12 cellular contexts compared by ENCODE assay signal in the genomic region with DNA sequence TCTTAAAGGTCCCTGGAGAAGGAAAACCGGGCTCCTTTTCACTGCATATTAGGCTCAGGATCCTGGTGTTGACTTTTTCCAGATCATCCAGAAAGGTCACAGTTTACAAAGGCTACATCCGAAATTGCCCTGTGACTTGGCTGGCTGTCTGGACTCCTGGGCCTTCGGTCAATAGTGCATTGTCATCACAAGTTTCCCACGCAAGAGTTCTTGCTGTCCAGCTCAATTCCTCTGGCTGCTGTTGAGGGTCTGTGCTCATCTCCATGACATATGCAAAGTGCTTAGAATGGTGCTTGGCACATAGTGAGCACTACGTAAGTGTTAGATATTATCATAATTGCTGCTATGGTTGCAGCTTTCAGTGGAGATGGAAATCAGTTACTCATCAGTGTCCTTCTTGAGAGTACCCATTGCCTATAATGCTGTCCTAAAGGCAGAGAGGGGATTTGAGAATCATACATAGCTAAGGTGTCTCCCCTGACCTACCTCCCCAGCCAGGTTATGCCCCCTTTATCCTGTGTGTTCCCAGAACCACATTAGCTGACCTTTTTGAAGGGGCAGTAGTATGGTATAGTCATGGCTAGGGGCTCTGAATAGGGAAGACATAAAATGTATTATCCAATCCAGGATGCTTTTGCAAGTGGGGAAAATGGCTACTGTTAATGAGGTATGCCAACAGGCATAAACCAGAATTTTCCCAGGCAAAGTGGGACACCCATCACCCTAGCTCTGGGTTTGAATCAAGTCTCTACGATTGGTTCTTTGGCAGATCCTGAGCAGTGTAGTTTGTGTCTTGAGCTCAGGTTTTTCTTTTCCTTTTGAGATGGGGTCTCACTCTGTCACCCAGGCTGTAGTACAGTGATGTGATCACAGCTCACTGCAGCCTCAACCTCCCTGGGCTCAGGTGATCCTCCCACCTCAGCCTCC.
DNase-seq lines count a peak whose midpoint lies in the region; ATAC-seq, FAIRE-seq and TF ChIP-seq lines count a peak whose summit lies in the region.
"Had no signal": no experiment of that assay in that cellular context is flagged by ENCODE, and none has a peak within 500 bp of the region (broad histone marks: within the 10 kb centered on the region; RNA-seq: fewer than 3 reads in every experiment).

No MANE protein-coding gene starts in this region.

- H3K27me3 ChIP-seq in Loucy (ENCODE audit: insufficient read depth, low read length, poor library complexity, severe bottlenecking) (no peaks in the 10 kb centered on the region), K562 (ENCODE audit: control insufficient read depth in 2 of 2, insufficient read depth in 2 of 2, low read length in 2 of 2) (no peaks in the 10 kb centered on the region)
- H3K27me3 ChIP-seq: vagina had no signal

- intact Hi-C loops in K562 (cut with micrococcal nuclease), result no loop called here
- intact Hi-C loops in sciatic nerve (cut with DNase I), result no loop called here

- H3K4me2 ChIP-seq in Loucy (ENCODE audit: low read depth, low read length, poor library complexity, severe bottlenecking) (no peak overlapping the region), K562 (ENCODE audit: insufficient read depth, low read length) (no peak overlapping the region; the same call in 1 of the 2 replicates)

- 31% methylated on average over 6 of the region's 6 CpGs for WGBS in K562 (ENCODE audit: insufficient coverage, low coverage, missing lambda C conversion rate)

- H3K4me1 ChIP-seq in Loucy (ENCODE audit: insufficient read depth, low read length, poor library complexity, severe bottlenecking), result peaks cover 46% of the 10 kb centered on the region
- peaks cover 0 to 7% of the 10 kb centered on the region in 2 experiments; a peak in 4 of 5 replicates for H3K4me1 ChIP-seq in K562 (replicated peaks in 1 of 2; ENCODE audit: control insufficient read depth in 2 of 2, insufficient read depth in 2 of 2, low read length in 2 of 2)
- H3K4me1 ChIP-seq: vagina had no signal

- peak; percentile 59 for DNase-seq in activated CD8-positive, alpha-beta memory T cell treated with anti-CD3 and anti-CD28 coated beads for 24 hours
- no peak for DNase-seq in activated CD8-positive, alpha-beta memory T cell treated with anti-CD3 and anti-CD28 coated beads, Interleukin-2, amount 50 U/mL, for 4 hours
- DNase-seq in K562 (ENCODE audit: extremely low read depth in 1 of 4, low spot score in 3 of 4) (peak in 1 of 4 experiments; percentile 12), sciatic nerve (ENCODE audit: low spot score) (no peak), NCI-H2196 treated with DMSO at 0.1 percent for 48 hours (lab: John Stamatoyannopoulos, UW; ENCODE audit: unreplicated experiment) (no peak)
- no peak for DNase-seq in stimulated activated CD4-positive, alpha-beta T cell treated with anti-CD3 and anti-CD28 coated beads, Interleukin-1b, Interleukin-23, amount 100 ng/mL, for 48 hours
- DNase-seq: KBM-7, NCI-H2029, SW 1271 had no signal

- FAIRE-seq in K562 (lab: Jason Lieb, UNC), result no peak

- no peak for TF ChIP-seq CTCF in Loucy (conservative IDR thresholded peaks at IDR 0.05; ENCODE audit: low read length)
- TF ChIP-seq CTCF in K562 (IDR thresholded peaks at IDR 0.05 in 2 of 3, conservative IDR thresholded peaks at IDR 0.05 in 1 of 3; ENCODE audit: insufficient read depth in 2 of 3, low read depth in 1 of 3, low read length in 3 of 3), result no peak

- in situ Hi-C loops in K562 (cut with MboI), result no loop called here

- H4K20me1 ChIP-seq in Loucy (ENCODE audit: insufficient read depth, low read length, poor library complexity, severe bottlenecking) (no peaks in the 10 kb centered on the region), K562 (replicated peaks; ENCODE audit: control insufficient read depth, insufficient read depth, low read length) (no peaks in the 10 kb centered on the region)

- peak; percentile 24; the same call in 1 of the 3 replicates for ATAC-seq in K562
- ATAC-seq in sciatic nerve, result peak; percentile 69
- no peak for ATAC-seq in GM21723 (IDR thresholded peaks at IDR 0.05; ENCODE audit: unreplicated experiment)

- TF ChIP-seq POLR2A in K562 (conservative IDR thresholded peaks at IDR 0.05), result no peak

- no peaks in the 10 kb centered on the region for H3F3A ChIP-seq in Loucy (ENCODE audit: low read depth)

- no TSS peak for BruUV-seq in K562 (replicated peaks; lab: Mats Ljungman, UMichigan)

- H3K36me3 ChIP-seq in Loucy (ENCODE audit: insufficient read depth, low read length), result no peaks in the 10 kb centered on the region
- no peaks in the 10 kb centered on the region for H3K36me3 ChIP-seq in K562 (ENCODE audit: control insufficient read depth, insufficient read depth, low read length)
- H3K36me3 ChIP-seq: vagina had no signal

- no peaks in the 10 kb centered on the region for H3K9me1 ChIP-seq in K562 (ENCODE audit: control insufficient read depth, insufficient read depth, low read length)

- no peaks in the 10 kb centered on the region for H3K9me3 ChIP-seq in Loucy (ENCODE audit: insufficient read depth, low read depth, low read length)
- no peaks in the 10 kb centered on the region for H3K9me3 ChIP-seq in K562 (replicated peaks; ENCODE audit: control insufficient read depth, insufficient read depth, low read depth, low read length)
- H3K9me3 ChIP-seq: vagina had no signal

- TF ChIP-seq EP300 in K562 (IDR thresholded peaks at IDR 0.05; ENCODE audit: low read length), result no peak

- no peak for TF ChIP-seq RAD21 in K562 (CRISPR knock-in tag; conservative IDR thresholded peaks at IDR 0.05 in 1 of 2, IDR thresholded peaks at IDR 0.05 in 1 of 2)

- H3K4me3 ChIP-seq in Loucy (ENCODE audit: low read length, poor library complexity, severe bottlenecking) (no peak overlapping the region), K562 (no peak overlapping the region)

- no peak overlapping the region for H2AFZ ChIP-seq in Loucy (ENCODE audit: low read length)
- H2AFZ ChIP-seq in K562 (ENCODE audit: low read depth, low read length), result no peak overlapping the region

- CTCF ChIA-PET in K562 (lab: Yijun Ruan, JAX; ENCODE audit: low intra/inter-chr PET ratio), result no interaction called here

- no peak overlapping the region for H3K27ac ChIP-seq in K562 (ENCODE audit: extremely low read depth, low read depth, low read length)

- H3K9ac ChIP-seq in Loucy (ENCODE audit: low read depth, low read length, poor library complexity, severe bottlenecking) (peak overlapping the region; percentile 50), K562 (ENCODE audit: insufficient read depth in 1 of 2, low read depth in 2 of 2, low read length in 2 of 2) (no peak overlapping the region)

- no peaks in the 10 kb centered on the region for H3K9me2 ChIP-seq in Loucy (replicated peaks; ENCODE audit: low read depth, low read length)

- H3K79me2 ChIP-seq in Loucy (ENCODE audit: insufficient read depth, low read length) (no peaks in the 10 kb centered on the region), K562 (ENCODE audit: control insufficient read depth, insufficient read depth, low read length) (no peaks in the 10 kb centered on the region)

- POLR2A ChIA-PET in K562 (lab: Yijun Ruan, JAX), result interaction anchor here (1.1 kb wide), 1 partner anchor 136 kb away, joined by 3 read pairs; no protein-coding TSS in a partner anchor

TF ChIP-seq in K562, 482 proteins besides CTCF, POLR2A, EP300 and RAD21 (continues in another document):
- no peak for TF ChIP-seq HCFC1 (IDR thresholded peaks at IDR 0.05; ENCODE audit: low read depth, low read length)
- no peak for TF ChIP-seq FOXM1 (IDR thresholded peaks at IDR 0.05; ENCODE audit: low read depth)
- TF ChIP-seq FOXM1 (CRISPR knock-in tag; IDR thresholded peaks at IDR 0.05; ENCODE audit: low read depth), result no peak
- no peak for TF ChIP-seq GATAD2A (IDR thresholded peaks at IDR 0.05)
- no peak for TF ChIP-seq MXI1 (IDR thresholded peaks at IDR 0.05; ENCODE audit: low read depth, low read length)
- no peak for TF ChIP-seq FUS (optimal IDR thresholded peaks at IDR 0.05; ENCODE audit: low read depth, low read length)
- TF ChIP-seq ZNF253 (CRISPR knock-in tag; conservative IDR thresholded peaks at IDR 0.05), result no peak
- TF ChIP-seq NFE2 (IDR thresholded peaks at IDR 0.05; ENCODE audit: low read depth), result peak; percentile 37; the same call in 1 of the 2 replicates
- TF ChIP-seq, protein P1, sequence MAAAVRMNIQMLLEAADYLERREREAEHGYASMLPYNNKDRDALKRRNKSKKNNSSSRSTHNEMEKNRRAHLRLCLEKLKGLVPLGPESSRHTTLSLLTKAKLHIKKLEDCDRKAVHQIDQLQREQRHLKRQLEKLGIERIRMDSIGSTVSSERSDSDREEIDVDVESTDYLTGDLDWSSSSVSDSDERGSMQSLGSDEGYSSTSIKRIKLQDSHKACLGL (CRISPR knock-in tag; IDR thresholded peaks at IDR 0.05; ENCODE audit: borderline replicate concordance, poor library complexity, severe bottlenecking), result no peak
- TF ChIP-seq ZNF3 (CRISPR knock-in tag; IDR thresholded peaks at IDR 0.05), result no peak
- TF ChIP-seq, protein P2, sequence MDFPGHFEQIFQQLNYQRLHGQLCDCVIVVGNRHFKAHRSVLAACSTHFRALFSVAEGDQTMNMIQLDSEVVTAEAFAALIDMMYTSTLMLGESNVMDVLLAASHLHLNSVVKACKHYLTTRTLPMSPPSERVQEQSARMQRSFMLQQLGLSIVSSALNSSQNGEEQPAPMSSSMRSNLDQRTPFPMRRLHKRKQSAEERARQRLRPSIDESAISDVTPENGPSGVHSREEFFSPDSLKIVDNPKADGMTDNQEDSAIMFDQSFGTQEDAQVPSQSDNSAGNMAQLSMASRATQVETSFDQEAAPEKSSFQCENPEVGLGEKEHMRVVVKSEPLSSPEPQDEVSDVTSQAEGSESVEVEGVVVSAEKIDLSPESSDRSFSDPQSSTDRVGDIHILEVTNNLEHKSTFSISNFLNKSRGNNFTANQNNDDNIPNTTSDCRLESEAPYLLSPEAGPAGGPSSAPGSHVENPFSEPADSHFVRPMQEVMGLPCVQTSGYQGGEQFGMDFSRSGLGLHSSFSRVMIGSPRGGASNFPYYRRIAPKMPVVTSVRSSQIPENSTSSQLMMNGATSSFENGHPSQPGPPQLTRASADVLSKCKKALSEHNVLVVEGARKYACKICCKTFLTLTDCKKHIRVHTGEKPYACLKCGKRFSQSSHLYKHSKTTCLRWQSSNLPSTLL (IDR thresholded peaks at IDR 0.05), result no peak
- no peak for TF ChIP-seq MYC (IDR thresholded peaks at IDR 0.05; ENCODE audit: low read depth, low read length)
- no peak for TF ChIP-seq MYC (CRISPR knock-in tag; IDR thresholded peaks at IDR 0.05; ENCODE audit: borderline replicate concordance, low read depth)
- TF ChIP-seq SNRNP70 (optimal IDR thresholded peaks at IDR 0.05; ENCODE audit: low read depth, low read length), result no peak
- TF ChIP-seq NR2C2 (CRISPR knock-in tag; IDR thresholded peaks at IDR 0.05), result no peak
- 0 out of 2 replicates have a peak, but pooled peaks have one; percentile 20 for TF ChIP-seq NR2C2 (tag; IDR thresholded peaks at IDR 0.05)
- peak; percentile 43; the same call in 1 of the 2 replicates for TF ChIP-seq MAFK (IDR thresholded peaks at IDR 0.05; ENCODE audit: low read length)
- TF ChIP-seq MAFG (tag; conservative IDR thresholded peaks at IDR 0.05), result peak; percentile 78
- TF ChIP-seq MAFF (IDR thresholded peaks at IDR 0.05; ENCODE audit: low read length), result peak; percentile 27; the same call in 1 of the 2 replicates
- no peak for TF ChIP-seq ZNF76 (CRISPR knock-in tag; IDR thresholded peaks at IDR 0.05; ENCODE audit: borderline replicate concordance)
